Comparison of ENCODE assay signal across 8 cellular contexts in the genomic region with DNA sequence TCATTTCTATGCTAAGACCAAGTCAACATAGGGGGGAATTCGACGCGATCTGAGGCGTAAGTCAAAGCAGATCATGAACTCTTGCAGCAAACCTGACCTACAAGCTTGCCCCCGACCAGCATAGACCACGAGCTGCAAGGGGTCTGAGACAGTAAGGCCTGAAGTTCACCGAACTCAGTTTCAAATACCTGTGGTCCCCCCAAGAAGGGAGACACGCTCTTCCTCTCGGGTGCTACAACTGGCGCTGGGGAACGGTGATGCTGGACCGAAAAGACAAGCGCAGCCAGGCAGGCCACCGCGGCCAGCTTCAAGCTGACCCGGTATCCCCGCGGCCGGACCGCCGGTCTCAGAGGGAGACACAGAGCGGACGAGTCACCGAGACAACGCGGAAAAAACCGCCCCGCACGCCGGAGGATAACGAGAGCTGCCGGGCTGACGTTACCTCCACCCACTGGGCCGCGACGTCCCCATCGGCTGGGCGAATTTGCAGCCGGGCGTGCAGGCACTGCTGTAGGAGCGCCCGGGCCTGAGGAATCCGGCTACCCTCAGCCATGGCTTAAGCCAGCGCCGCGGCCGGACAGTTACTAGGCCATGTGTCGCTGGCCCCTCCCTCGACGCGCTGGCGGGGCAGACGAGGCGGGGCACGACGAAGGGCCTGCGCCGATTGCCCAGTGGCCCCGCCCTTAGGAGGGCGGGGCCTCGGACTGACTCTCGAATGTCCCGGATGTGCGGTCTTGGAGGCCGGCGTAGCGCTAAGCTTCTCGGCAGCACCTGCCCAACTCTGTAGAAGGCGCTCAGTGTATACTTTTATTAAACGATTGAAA. TPM values are rescaled to one million over a fixed set of nuclear protein-coding genes. Genes with fewer than 3 reads are reported as not detected.
DNase-seq lines count a peak whose midpoint lies in the region; FAIRE-seq and TF ChIP-seq lines count a peak whose summit lies in the region.

TSS of gene DTD2 (minus strand) at position 666 of the 824 bp plus-strand sequence. CDS start at position 553, 113 bp downstream.

- H3K9me2 ChIP-seq in MM.1S (replicated peaks; ENCODE audit: insufficient read depth, low read length) = no peaks in the 10 kb centered on the region

- H3K79me2 ChIP-seq in MM.1S (ENCODE audit: low read length) (peaks cover 9% of the 10 kb centered on the region; the same call in 1 of the 2 replicates), neural progenitor cell (ENCODE audit: low read depth) (peaks cover 6% of the 10 kb centered on the region)

- H3F3A ChIP-seq in MM.1S (ENCODE audit: insufficient read depth, low read length) = no peaks in the 10 kb centered on the region
- H3F3A ChIP-seq in neural progenitor cell (ENCODE audit: low read depth) = peaks cover 6% of the 10 kb centered on the region

- peak within 1 kb of the TSS; percentile 74; the same call in 1 of the 2 replicates for H3K4me2 ChIP-seq in MM.1S (ENCODE audit: low read depth, low read length)
- H3K4me2 ChIP-seq in neural progenitor cell = peak within 1 kb of the TSS; percentile 80

- peaks cover 34% of the 10 kb centered on the region for H3K4me1 Mint-ChIP-seq in neural progenitor cell

- DNase-seq in HCEC 1CT (peak; percentile 92), MM.1S (peak; percentile 90), SJCRH30 (peak; percentile 94 to 97), fibroblast of villous mesenchyme (ENCODE audit: low read depth) (peak; percentile 94), neural progenitor cell (ENCODE audit: low spot score) (peak; percentile 99), stromal cell of bone marrow (ENCODE audit: low read depth) (peak; percentile 90)
- peak; percentile 89 for DNase-seq in activated gamma-delta T cell treated with anti-CD3 and anti-CD28 coated beads, Interleukin-2, amount 50 U/mL, for 16 hours (ENCODE audit: low read depth)

- no peaks in the 10 kb centered on the region for H3K27me3 Mint-ChIP-seq in neural progenitor cell (ENCODE audit: insufficient read depth, low read depth)

- no peaks in the 10 kb centered on the region for H3K36me3 Mint-ChIP-seq in neural progenitor cell

- no peaks in the 10 kb centered on the region; the same call in 1 of the 2 replicates for H3K4me1 ChIP-seq in MM.1S (ENCODE audit: low read length)
- peaks cover 6% of the 10 kb centered on the region; the same call in 1 of the 2 replicates for H3K4me1 ChIP-seq in SJCRH30
- H3K4me1 ChIP-seq in neural progenitor cell = peaks cover 18% of the 10 kb centered on the region

- H3K36me3 ChIP-seq in MM.1S (replicated peaks; ENCODE audit: insufficient read depth, low read length) (no peaks in the 10 kb centered on the region), SJCRH30 (peaks cover 3% of the 10 kb centered on the region), neural progenitor cell (no peaks in the 10 kb centered on the region)

- peak within 1 kb of the TSS; percentile 77 for H2AFZ ChIP-seq in MM.1S (ENCODE audit: low read length)
- H2AFZ ChIP-seq in neural progenitor cell (replicated peaks) = peak within 1 kb of the TSS; percentile 98

- H3K27me3 ChIP-seq in MM.1S (replicated peaks; ENCODE audit: insufficient read depth, low read length) (no peaks in the 10 kb centered on the region), SJCRH30 (no peaks in the 10 kb centered on the region), neural progenitor cell (no peaks in the 10 kb centered on the region)

- peak within 1 kb of the TSS; percentile 94 for H3K4me3 Mint-ChIP-seq in neural progenitor cell

- H4K20me1 ChIP-seq in MM.1S (ENCODE audit: insufficient read depth, low read length) (no peaks in the 10 kb centered on the region), neural progenitor cell (ENCODE audit: low read depth) (no peaks in the 10 kb centered on the region)

- no peaks in the 10 kb centered on the region for H3K9me3 ChIP-seq in MM.1S (replicated peaks; ENCODE audit: insufficient read depth, low read length)
- no peaks in the 10 kb centered on the region for H3K9me3 ChIP-seq in SJCRH30 (replicated peaks)
- H3K9me3 ChIP-seq in neural progenitor cell (ENCODE audit: low read depth) = no peaks in the 10 kb centered on the region

- H3K9me3 Mint-ChIP-seq in neural progenitor cell = no peaks in the 10 kb centered on the region

- peak within 1 kb of the TSS; percentile 89 for H3K27ac Mint-ChIP-seq in neural progenitor cell

- TF ChIP-seq CTCF in MM.1S (IDR thresholded peaks at IDR 0.05; ENCODE audit: low read length) = no peak
- TF ChIP-seq CTCF in fibroblast of villous mesenchyme (IDR thresholded peaks at IDR 0.05; ENCODE audit: insufficient read depth, low read depth, low read length) = peak; percentile 2
- TF ChIP-seq CTCF in neural progenitor cell (IDR thresholded peaks at IDR 0.05) = no peak

- H3K27ac ChIP-seq in MM.1S (ENCODE audit: low read length) = peak within 1 kb of the TSS; percentile 65
- peak within 1 kb of the TSS; percentile 88 for H3K27ac ChIP-seq in SJCRH30
- H3K27ac ChIP-seq in neural progenitor cell = peak within 1 kb of the TSS; percentile 56

- peak within 1 kb of the TSS; percentile 83 for H3K9ac ChIP-seq in MM.1S (ENCODE audit: low read length)
- peak within 1 kb of the TSS; percentile 33 for H3K9ac ChIP-seq in neural progenitor cell

- peak; percentile 97 for FAIRE-seq in G401.6 (lab: Jason Lieb, UNC)

- peak within 1 kb of the TSS; percentile 85 for H3K4me3 ChIP-seq in MM.1S (ENCODE audit: low read length)
- peak within 1 kb of the TSS; percentile 93 for H3K4me3 ChIP-seq in SJCRH30
- H3K4me3 ChIP-seq in fibroblast of villous mesenchyme (ENCODE audit: low read depth, low read length) = peak within 1 kb of the TSS; percentile 68
- H3K4me3 ChIP-seq in neural progenitor cell = peak within 1 kb of the TSS; percentile 62

RNA-seq across cellular contexts. Expression of gene DTD2, which starts in this region (rescaled TPM):
- total RNA-seq in SJCRH30 (2014; rRNA removed; shearing (Covaris generic)) = 26.3 and 26.4 TPM in 2 replicates
- total RNA-seq in fibroblast of villous mesenchyme (46.7 and 68.2 TPM in 2 replicates), neural progenitor cell (ENCODE audit: low replicate concordance) (8.6 and 11.9 TPM in 2 replicates)

Comparison
In these comparisons a context has a peak if more than half of its experiments do, and no peak if none do; other contexts are left out.
1. Peak in every context shown above with its lines: DNase-seq, H3K4me3 ChIP-seq and H3K27ac ChIP-seq.